In genomic region chr1:206887701-206888100, GRCh38 we compare ENCODE assay signal across 22 cellular contexts. TPM values are rescaled to one million over a fixed set of nuclear protein-coding genes. Genes with fewer than 3 reads are reported as not detected.
DNase-seq lines count a peak whose midpoint lies in the region; ATAC-seq, FAIRE-seq and TF ChIP-seq lines count a peak whose summit lies in the region.
"Had no signal": no experiment of that assay in that cellular context is flagged by ENCODE, and none has a peak within 500 bp of the region (broad histone marks: within the 10 kb centered on the region; RNA-seq: fewer than 3 reads in every experiment).

No MANE protein-coding gene starts in this region.

- peak; percentile 63 for FAIRE-seq in K562 (lab: Jason Lieb, UNC)

- no peak for TF ChIP-seq RAD21 in K562 (CRISPR knock-in tag; conservative IDR thresholded peaks at IDR 0.05 in 1 of 2, IDR thresholded peaks at IDR 0.05 in 1 of 2)

- WGBS in K562 (ENCODE audit: insufficient coverage, low coverage, missing lambda C conversion rate): 5% methylated on average over 4 of the region's 4 CpGs
- WGBS in lower leg skin, 2 donors: 76 to 87% methylated on average over 4 of the region's 4 CpGs

- no peaks in the 10 kb centered on the region for H4K20me1 ChIP-seq in K562 (replicated peaks; ENCODE audit: control insufficient read depth, insufficient read depth, low read length)

- no peak overlapping the region for H3K4me3 ChIP-seq in K562
- H3K4me3 ChIP-seq in lower leg skin (ENCODE audit: low read depth, poor library complexity, severe bottlenecking): no peak overlapping the region

- H3K79me2 ChIP-seq in K562 (ENCODE audit: control insufficient read depth, insufficient read depth, low read length): no peaks in the 10 kb centered on the region

- H3K4me1 ChIP-seq in K562 (replicated peaks in 1 of 2; ENCODE audit: control insufficient read depth in 2 of 2, insufficient read depth in 2 of 2, low read length in 2 of 2): peaks cover 0 to 12% of the 10 kb centered on the region in 2 experiments; a peak in 4 of 5 replicates

- in situ Hi-C loops in K562 (cut with MboI): no loop called here

- TF ChIP-seq POLR2A in K562 (conservative IDR thresholded peaks at IDR 0.05) (no peak), lower leg skin (IDR thresholded peaks at IDR 0.05) (no peak)

- H3K27ac ChIP-seq in K562 (ENCODE audit: extremely low read depth, low read depth, low read length): no peak overlapping the region
- H3K27ac ChIP-seq: KMS-11 had no signal

- peaks cover 32 to 34% of the 10 kb centered on the region in 2 experiments for H3K27me3 ChIP-seq in K562 (ENCODE audit: control insufficient read depth in 2 of 2, insufficient read depth in 2 of 2, low read length in 2 of 2)

- CTCF ChIA-PET in K562 (lab: Yijun Ruan, JAX; ENCODE audit: low intra/inter-chr PET ratio): interaction anchor here (0.5 kb wide), 1 partner anchor 101 kb away, joined by 3 read pairs; no protein-coding TSS in a partner anchor

- no peak overlapping the region for H3K4me2 ChIP-seq in K562 (ENCODE audit: insufficient read depth, low read length)

- ATAC-seq in K562: no peak
- ATAC-seq in HG03469 (IDR thresholded peaks at IDR 0.05; ENCODE audit: unreplicated experiment): no peak
- ATAC-seq: HCT116 had no signal

- H3K9me1 ChIP-seq in K562 (ENCODE audit: control insufficient read depth, insufficient read depth, low read length): no peaks in the 10 kb centered on the region

- no peak for TF ChIP-seq EP300 in K562 (IDR thresholded peaks at IDR 0.05; ENCODE audit: low read length)

- H3K9me3 ChIP-seq in K562 (replicated peaks; ENCODE audit: control insufficient read depth, insufficient read depth, low read depth, low read length): no peaks in the 10 kb centered on the region

- TF ChIP-seq CTCF in K562 (IDR thresholded peaks at IDR 0.05 in 2 of 3, conservative IDR thresholded peaks at IDR 0.05 in 1 of 3; ENCODE audit: insufficient read depth in 2 of 3, low read depth in 1 of 3, low read length in 3 of 3): no peak
- TF ChIP-seq CTCF in lower leg skin (IDR thresholded peaks at IDR 0.05): no peak

- BruUV-seq in K562 (replicated peaks; lab: Mats Ljungman, UMichigan): no TSS peak

- H3K36me3 ChIP-seq in K562 (ENCODE audit: control insufficient read depth, insufficient read depth, low read length): no peaks in the 10 kb centered on the region

- intact Hi-C loops in K562 (cut with micrococcal nuclease) (no loop called here), lower leg skin (cut with DNase I; ENCODE audit: low total_unique reads) (no loop called here)

- no peak overlapping the region for H3K9ac ChIP-seq in K562 (ENCODE audit: insufficient read depth in 1 of 2, low read depth in 2 of 2, low read length in 2 of 2)
- H3K9ac ChIP-seq: KMS-11 had no signal

- POLR2A ChIA-PET in K562 (lab: Yijun Ruan, JAX): no interaction called here

- H2AFZ ChIP-seq in K562 (ENCODE audit: low read depth, low read length): no peak overlapping the region; the same call in 1 of the 2 replicates

- DNase-seq in DMS53 treated with DMSO at 0.1 percent for 48 hours (lab: John Stamatoyannopoulos, UW; ENCODE audit: unreplicated experiment): peak; percentile 24
- peak; percentile 41 for DNase-seq in HCEC 1CT
- DNase-seq in K562 (ENCODE audit: extremely low read depth in 1 of 4, low spot score in 3 of 4): no peak
- DNase-seq in iris pigment epithelial cell (ENCODE audit: low read depth): peak; percentile 74
- no peak for DNase-seq in NOMO-1 treated with DMSO at 0.1 percent for 48 hours (lab: John Stamatoyannopoulos, UW; ENCODE audit: unreplicated experiment)
- no peak for DNase-seq in anterior cingulate cortex (lab: John Stamatoyannopoulos, UW)
- no peak for DNase-seq in lower leg skin (ENCODE audit: low spot score in 2 of 2)
- DNase-seq: C1 segment of cervical spinal cord; COR-L47; NCI-H1105; NCI-H1694 treated with DMSO at 0.1 percent for 48 hours; NCI-H446; NCI-H69; NK-92 treated with Interleukin-12 subunit alpha and Interleukin-12 subunit beta, amount 100 ng/mL, for 24 hours; OCI-M1; RPMI8226; SIG-M5 had no signal

RNA-seq across cellular contexts. Expression of gene IL24, which starts 9.5 kb away (rescaled TPM):
- not detected in 2 replicates for total RNA-seq in K562 (2011; cell fraction: chromatin; rRNA removed; ENCODE audit: low replicate concordance)
- not detected in 2 replicates for total RNA-seq in K562 (2011; cell fraction: nucleolus; rRNA removed)
- total RNA-seq in K562 (2011; cell fraction: nucleoplasm; rRNA removed): not detected in 2 replicates
- total RNA-seq in K562 (2014; rRNA removed): not detected in 2 replicates
- total RNA-seq in K562 (2014; rRNA removed; fragmentation: Illumina TruSeq; extraction: Trizol): not detected in 2 replicates
- total RNA-seq in K562 (2015; rRNA removed; fragmentation: Illumina TruSeq; extraction: Trizol): not detected in 2 replicates
- total RNA-seq in K562 (2021): not detected in 2 replicates
- not detected in 2 replicates for polyA plus RNA-seq in K562 (2011; rRNA removed)
- polyA plus RNA-seq in K562 (2011; cell fraction: cytosol; rRNA removed): 0.04 and 0.06 TPM in 2 replicates
- 0.07 TPM in 1 of 2 replicates, not detected in the other for polyA plus RNA-seq in K562 (2011; cell fraction: nucleus; rRNA removed)
- polyA plus RNA-seq in K562 (2012): 0.04 and 0.22 TPM in 2 replicates
- polyA plus RNA-seq in K562 (2014; fragmentation: Illumina TruSeq; extraction: Trizol): not detected in 2 replicates
- under 1 TPM in 1 of 2 experiments, not detected in 1; 0.04 TPM for polyA plus RNA-seq in K562 (2014; fragmentation: Nextera tagmentation; extraction: Ambion mirVana)
- 0.19 TPM in 1 of 2 replicates, not detected in the other for polyA plus RNA-seq in K562 (2014; rRNA removed)
- not detected in 2 replicates for polyA minus RNA-seq in K562 (2011; rRNA and poly(A)+ RNA removed)
- polyA minus RNA-seq in K562 (2011; cell fraction: cytosol; rRNA and poly(A)+ RNA removed): not detected in 2 replicates
- not detected in 2 replicates for polyA minus RNA-seq in K562 (2011; cell fraction: nucleus; rRNA and poly(A)+ RNA removed)
- not detected for total RNA-seq in lower leg skin
- total RNA-seq: A673, G401 had no signal

RNA-seq across cellular contexts. Expression of gene IL20, which starts 22.3 kb away (rescaled TPM):
- not detected in 2 replicates for total RNA-seq in K562 (2011; cell fraction: chromatin; rRNA removed; ENCODE audit: low replicate concordance)
- not detected in 2 replicates for total RNA-seq in K562 (2011; cell fraction: nucleolus; rRNA removed)
- not detected in 2 replicates for total RNA-seq in K562 (2011; cell fraction: nucleoplasm; rRNA removed)
- not detected in 2 replicates for total RNA-seq in K562 (2014; rRNA removed)
- not detected in 2 replicates for total RNA-seq in K562 (2014; rRNA removed; fragmentation: Illumina TruSeq; extraction: Trizol)
- total RNA-seq in K562 (2015; rRNA removed; fragmentation: Illumina TruSeq; extraction: Trizol): not detected in 2 replicates
- total RNA-seq in K562 (2021): not detected in 2 replicates
- not detected in 2 replicates for polyA plus RNA-seq in K562 (2011; rRNA removed)
- not detected in 2 replicates for polyA plus RNA-seq in K562 (2011; cell fraction: cytosol; rRNA removed)
- not detected in 2 replicates for polyA plus RNA-seq in K562 (2011; cell fraction: nucleus; rRNA removed)
- not detected in 2 replicates for polyA plus RNA-seq in K562 (2012)
- not detected in 2 replicates for polyA plus RNA-seq in K562 (2014; fragmentation: Illumina TruSeq; extraction: Trizol)
- not detected for polyA plus RNA-seq in K562 (2014; fragmentation: Nextera tagmentation; extraction: Ambion mirVana)
- not detected in 2 replicates for polyA plus RNA-seq in K562 (2014; rRNA removed)
- not detected in 2 replicates for polyA minus RNA-seq in K562 (2011; rRNA and poly(A)+ RNA removed)
- polyA minus RNA-seq in K562 (2011; cell fraction: cytosol; rRNA and poly(A)+ RNA removed): not detected in 2 replicates
- polyA minus RNA-seq in K562 (2011; cell fraction: nucleus; rRNA and poly(A)+ RNA removed): not detected in 2 replicates
- total RNA-seq in lower leg skin: not detected
- total RNA-seq: A673, G401 had no signal

RNA-seq across cellular contexts. Expression of gene FCMR, which starts 34.0 kb away (rescaled TPM):
- not detected in 2 replicates for total RNA-seq in K562 (2011; cell fraction: chromatin; rRNA removed; ENCODE audit: low replicate concordance)
- total RNA-seq in K562 (2011; cell fraction: nucleolus; rRNA removed): not detected in 2 replicates
- not detected in 2 replicates for total RNA-seq in K562 (2011; cell fraction: nucleoplasm; rRNA removed)
- total RNA-seq in K562 (2014; rRNA removed) (not detected in 2 replicates), K562 (2014; rRNA removed; fragmentation: Illumina TruSeq; extraction: Trizol) (not detected in 2 replicates), K562 (2015; rRNA removed; fragmentation: Illumina TruSeq; extraction: Trizol) (0.11 TPM in 1 of 2 replicates, not detected in the other), K562 (2021) (0.54 and 0.82 TPM in 2 replicates), lower leg skin (1 to 10 TPM in 2 of 4 donors, under 1 TPM in 1, not detected in 1; 0.34 to 1.4 (median 1.3) TPM)
- polyA plus RNA-seq in K562 (2011; rRNA removed) (not detected in 2 replicates), K562 (2014; fragmentation: Illumina TruSeq; extraction: Trizol) (0.30 and 0.32 TPM in 2 replicates), K562 (2014; fragmentation: Nextera tagmentation; extraction: Ambion mirVana) (under 1 TPM in 1 of 2 experiments, not detected in 1; 0.11 TPM), K562 (2014; rRNA removed) (not detected in 2 replicates)
- 0.22 and 0.28 TPM in 2 replicates for polyA plus RNA-seq in K562 (2011; cell fraction: cytosol; rRNA removed)
- polyA plus RNA-seq in K562 (2011; cell fraction: nucleus; rRNA removed): 0.25 and 0.26 TPM in 2 replicates
- polyA plus RNA-seq in K562 (2012): 0.16 and 0.55 TPM in 2 replicates
- polyA minus RNA-seq in K562 (2011; rRNA and poly(A)+ RNA removed): 0.32 TPM in 1 of 2 replicates, not detected in the other
- not detected in 2 replicates for polyA minus RNA-seq in K562 (2011; cell fraction: cytosol; rRNA and poly(A)+ RNA removed)
- not detected in 2 replicates for polyA minus RNA-seq in K562 (2011; cell fraction: nucleus; rRNA and poly(A)+ RNA removed)
- total RNA-seq: A673, G401 had no signal

RNA-seq across cellular contexts. Expression of gene PIGR, which starts 58.6 kb away (rescaled TPM):
- not detected in 2 replicates for total RNA-seq in K562 (2011; cell fraction: chromatin; rRNA removed; ENCODE audit: low replicate concordance)
- not detected in 2 replicates for total RNA-seq in K562 (2011; cell fraction: nucleolus; rRNA removed)
- not detected in 2 replicates for total RNA-seq in K562 (2011; cell fraction: nucleoplasm; rRNA removed)
- total RNA-seq in K562 (2014; rRNA removed) (0.05 TPM in 1 of 2 replicates, not detected in the other), K562 (2014; rRNA removed; fragmentation: Illumina TruSeq; extraction: Trizol) (not detected in 2 replicates), K562 (2015; rRNA removed; fragmentation: Illumina TruSeq; extraction: Trizol) (0.04 TPM in 1 of 2 replicates, not detected in the other), K562 (2021) (1.5 and 2.7 TPM in 2 replicates), lower leg skin (1 to 10 TPM in 2 of 4 donors, under 1 TPM in 1, not detected in 1; 0.55 to 4.7 (median 2.0) TPM)
- polyA plus RNA-seq in K562 (2011; rRNA removed) (not detected in 2 replicates), K562 (2014; fragmentation: Illumina TruSeq; extraction: Trizol) (0.03 TPM in 1 of 2 replicates, not detected in the other), K562 (2014; fragmentation: Nextera tagmentation; extraction: Ambion mirVana) (under 1 TPM; 0.01 to 0.03 TPM), K562 (2014; rRNA removed) (not detected in 2 replicates)
- 0.01 TPM in 1 of 2 replicates, not detected in the other for polyA plus RNA-seq in K562 (2011; cell fraction: cytosol; rRNA removed)
- polyA plus RNA-seq in K562 (2011; cell fraction: nucleus; rRNA removed): not detected in 2 replicates
- 0.05 and 0.10 TPM in 2 replicates for polyA plus RNA-seq in K562 (2012)
- polyA minus RNA-seq in K562 (2011; rRNA and poly(A)+ RNA removed): not detected in 2 replicates
- polyA minus RNA-seq in K562 (2011; cell fraction: cytosol; rRNA and poly(A)+ RNA removed): not detected in 2 replicates
- polyA minus RNA-seq in K562 (2011; cell fraction: nucleus; rRNA and poly(A)+ RNA removed): not detected in 2 replicates
- total RNA-seq: A673, G401 had no signal

Comparison
In these comparisons a context has a peak if more than half of its experiments do, and no peak if none do; other contexts are left out.
1. DNase-seq: peak in DMS53 treated with DMSO at 0.1 percent for 48 hours (single experiment), HCEC 1CT (single experiment) and iris pigment epithelial cell (single experiment); none in K562 (0 of 4), NOMO-1 treated with DMSO at 0.1 percent for 48 hours (single experiment), anterior cingulate cortex (0 of 58) and lower leg skin (0 of 2).